In the genomic region with DNA sequence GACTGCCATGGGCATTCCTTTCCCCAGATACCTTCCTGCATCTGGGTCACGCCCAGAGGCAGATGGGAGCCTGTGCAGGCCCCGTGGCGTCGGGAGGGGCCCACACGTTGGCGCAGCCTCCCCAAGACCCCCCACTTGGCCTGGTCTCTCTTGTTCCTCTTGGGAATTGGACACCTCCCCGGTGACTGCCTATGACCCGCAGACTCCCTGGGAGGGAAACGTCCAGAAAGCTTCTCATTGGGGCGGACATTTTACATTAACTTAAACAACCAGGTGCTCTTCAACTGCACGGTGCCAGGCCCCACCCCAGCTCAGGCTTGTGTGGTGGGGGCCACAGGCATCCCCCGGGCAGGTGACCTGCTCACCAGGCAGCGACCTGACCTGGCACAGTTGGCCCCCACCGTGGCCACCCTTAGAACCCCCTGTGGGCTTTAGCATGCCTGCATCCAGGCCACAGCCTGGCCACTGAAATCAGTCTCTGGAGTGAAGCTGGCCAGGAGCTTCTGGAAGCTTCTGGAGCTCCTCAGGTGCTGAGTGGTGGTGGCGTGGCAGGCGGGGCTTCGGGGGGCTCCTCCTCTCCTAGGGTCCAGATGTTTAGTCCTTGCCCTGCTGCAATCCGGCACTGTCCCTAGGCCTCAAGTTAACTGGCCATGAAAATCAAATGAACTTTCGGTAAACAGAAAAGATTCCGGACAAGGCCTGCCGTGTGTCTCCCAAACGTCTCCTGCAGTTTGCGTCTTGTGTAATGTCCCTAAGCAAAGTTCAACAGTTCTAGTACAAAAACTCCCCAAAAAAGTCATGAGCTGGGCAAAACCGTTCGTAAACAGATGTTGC, we compare ENCODE assay signal across 1 cellular context.
TF ChIP-seq lines count a peak whose summit lies in the region.

No MANE protein-coding gene starts in this region.

TF ChIP-seq in HepG2, 621 proteins besides CTCF, POLR2A, EP300 and RAD21 (continued from another document and continues in another):
- no peak for TF ChIP-seq ZNF510 (CRISPR knock-in tag; IDR thresholded peaks at IDR 0.05; ENCODE audit: low read depth)
- TF ChIP-seq, protein P1, sequence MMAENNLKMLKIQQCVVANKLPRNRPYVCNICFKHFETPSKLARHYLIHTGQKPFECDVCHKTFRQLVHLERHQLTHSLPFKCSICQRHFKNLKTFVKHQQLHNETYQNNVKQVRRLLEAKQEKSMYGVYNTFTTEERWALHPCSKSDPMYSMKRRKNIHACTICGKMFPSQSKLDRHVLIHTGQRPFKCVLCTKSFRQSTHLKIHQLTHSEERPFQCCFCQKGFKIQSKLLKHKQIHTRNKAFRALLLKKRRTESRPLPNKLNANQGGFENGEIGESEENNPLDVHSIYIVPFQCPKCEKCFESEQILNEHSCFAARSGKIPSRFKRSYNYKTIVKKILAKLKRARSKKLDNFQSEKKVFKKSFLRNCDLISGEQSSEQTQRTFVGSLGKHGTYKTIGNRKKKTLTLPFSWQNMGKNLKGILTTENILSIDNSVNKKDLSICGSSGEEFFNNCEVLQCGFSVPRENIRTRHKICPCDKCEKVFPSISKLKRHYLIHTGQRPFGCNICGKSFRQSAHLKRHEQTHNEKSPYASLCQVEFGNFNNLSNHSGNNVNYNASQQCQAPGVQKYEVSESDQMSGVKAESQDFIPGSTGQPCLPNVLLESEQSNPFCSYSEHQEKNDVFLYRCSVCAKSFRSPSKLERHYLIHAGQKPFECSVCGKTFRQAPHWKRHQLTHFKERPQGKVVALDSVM (CRISPR knock-in tag; IDR thresholded peaks at IDR 0.05): no peak
- TF ChIP-seq ZNF207 (IDR thresholded peaks at IDR 0.05; ENCODE audit: borderline replicate concordance): no peak
- TF ChIP-seq ZSCAN30 (CRISPR knock-in tag; IDR thresholded peaks at IDR 0.05): no peak
- no peak for TF ChIP-seq ZNF879 (CRISPR knock-in tag; IDR thresholded peaks at IDR 0.05)
- TF ChIP-seq ARID2 (CRISPR knock-in tag; IDR thresholded peaks at IDR 0.05; ENCODE audit: borderline replicate concordance): no peak
- no peak for TF ChIP-seq CERS6 (CRISPR knock-in tag; IDR thresholded peaks at IDR 0.05)
- peak; percentile 93 for TF ChIP-seq ZNF772 (CRISPR knock-in tag; IDR thresholded peaks at IDR 0.05)
- TF ChIP-seq ZNF660 (CRISPR knock-in tag; IDR thresholded peaks at IDR 0.05; ENCODE audit: borderline replicate concordance, low read depth): no peak
- TF ChIP-seq ZNF180 (CRISPR knock-in tag; IDR thresholded peaks at IDR 0.05; ENCODE audit: borderline replicate concordance, low read depth): no peak
- TF ChIP-seq CBX2 (IDR thresholded peaks at IDR 0.05; ENCODE audit: low read depth, low read length): no peak
- no peak for TF ChIP-seq CBX2 (CRISPR knock-in tag; IDR thresholded peaks at IDR 0.05; ENCODE audit: low read depth)
- no peak for TF ChIP-seq ZNF749 (CRISPR knock-in tag; IDR thresholded peaks at IDR 0.05; ENCODE audit: borderline replicate concordance)
- TF ChIP-seq KLF12 (CRISPR knock-in tag; IDR thresholded peaks at IDR 0.05; ENCODE audit: borderline replicate concordance): no peak
- no peak for TF ChIP-seq JUND (CRISPR knock-in tag; IDR thresholded peaks at IDR 0.05)
- no peak; the same call in 1 of the 2 replicates for TF ChIP-seq ZNF709 (CRISPR knock-in tag; IDR thresholded peaks at IDR 0.05)
- TF ChIP-seq, protein P2, sequence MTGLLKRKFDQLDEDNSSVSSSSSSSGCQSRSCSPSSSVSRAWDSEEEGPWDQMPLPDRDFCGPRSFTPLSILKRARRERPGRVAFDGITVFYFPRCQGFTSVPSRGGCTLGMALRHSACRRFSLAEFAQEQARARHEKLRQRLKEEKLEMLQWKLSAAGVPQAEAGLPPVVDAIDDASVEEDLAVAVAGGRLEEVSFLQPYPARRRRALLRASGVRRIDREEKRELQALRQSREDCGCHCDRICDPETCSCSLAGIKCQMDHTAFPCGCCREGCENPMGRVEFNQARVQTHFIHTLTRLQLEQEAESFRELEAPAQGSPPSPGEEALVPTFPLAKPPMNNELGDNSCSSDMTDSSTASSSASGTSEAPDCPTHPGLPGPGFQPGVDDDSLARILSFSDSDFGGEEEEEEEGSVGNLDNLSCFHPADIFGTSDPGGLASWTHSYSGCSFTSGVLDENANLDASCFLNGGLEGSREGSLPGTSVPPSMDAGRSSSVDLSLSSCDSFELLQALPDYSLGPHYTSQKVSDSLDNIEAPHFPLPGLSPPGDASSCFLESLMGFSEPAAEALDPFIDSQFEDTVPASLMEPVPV (CRISPR knock-in tag; IDR thresholded peaks at IDR 0.05): no peak
- TF ChIP-seq ZMYM4 (CRISPR knock-in tag; IDR thresholded peaks at IDR 0.05): no peak; the same call in 1 of the 2 replicates
- TF ChIP-seq ZNF329 (CRISPR knock-in tag; IDR thresholded peaks at IDR 0.05; ENCODE audit: low read depth): peak; percentile 46; the same call in 1 of the 2 replicates
- no peak for TF ChIP-seq MEIS2 (CRISPR knock-in tag; IDR thresholded peaks at IDR 0.05)
- TF ChIP-seq, protein P3, sequence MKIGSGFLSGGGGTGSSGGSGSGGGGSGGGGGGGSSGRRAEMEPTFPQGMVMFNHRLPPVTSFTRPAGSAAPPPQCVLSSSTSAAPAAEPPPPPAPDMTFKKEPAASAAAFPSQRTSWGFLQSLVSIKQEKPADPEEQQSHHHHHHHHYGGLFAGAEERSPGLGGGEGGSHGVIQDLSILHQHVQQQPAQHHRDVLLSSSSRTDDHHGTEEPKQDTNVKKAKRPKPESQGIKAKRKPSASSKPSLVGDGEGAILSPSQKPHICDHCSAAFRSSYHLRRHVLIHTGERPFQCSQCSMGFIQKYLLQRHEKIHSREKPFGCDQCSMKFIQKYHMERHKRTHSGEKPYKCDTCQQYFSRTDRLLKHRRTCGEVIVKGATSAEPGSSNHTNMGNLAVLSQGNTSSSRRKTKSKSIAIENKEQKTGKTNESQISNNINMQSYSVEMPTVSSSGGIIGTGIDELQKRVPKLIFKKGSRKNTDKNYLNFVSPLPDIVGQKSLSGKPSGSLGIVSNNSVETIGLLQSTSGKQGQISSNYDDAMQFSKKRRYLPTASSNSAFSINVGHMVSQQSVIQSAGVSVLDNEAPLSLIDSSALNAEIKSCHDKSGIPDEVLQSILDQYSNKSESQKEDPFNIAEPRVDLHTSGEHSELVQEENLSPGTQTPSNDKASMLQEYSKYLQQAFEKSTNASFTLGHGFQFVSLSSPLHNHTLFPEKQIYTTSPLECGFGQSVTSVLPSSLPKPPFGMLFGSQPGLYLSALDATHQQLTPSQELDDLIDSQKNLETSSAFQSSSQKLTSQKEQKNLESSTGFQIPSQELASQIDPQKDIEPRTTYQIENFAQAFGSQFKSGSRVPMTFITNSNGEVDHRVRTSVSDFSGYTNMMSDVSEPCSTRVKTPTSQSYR (CRISPR knock-in tag; IDR thresholded peaks at IDR 0.05; ENCODE audit: borderline replicate concordance): 0 out of 2 replicates have a peak, but pooled peaks have one; percentile 15
- peak; percentile 66; the same call in 1 of the 2 replicates for TF ChIP-seq SMYD3 (CRISPR knock-in tag; IDR thresholded peaks at IDR 0.05)
- no peak for TF ChIP-seq HOXA9 (CRISPR knock-in tag; IDR thresholded peaks at IDR 0.05; ENCODE audit: borderline replicate concordance)
- TF ChIP-seq HMGA1 (CRISPR knock-in tag; conservative IDR thresholded peaks at IDR 0.05): no peak
- peak; percentile 56; the same call in 1 of the 2 replicates for TF ChIP-seq SP5 (CRISPR knock-in tag; IDR thresholded peaks at IDR 0.05; ENCODE audit: borderline replicate concordance, low read depth)
- no peak; the same call in 1 of the 2 replicates for TF ChIP-seq TSC22D2 (CRISPR knock-in tag; IDR thresholded peaks at IDR 0.05; ENCODE audit: borderline replicate concordance)
- no peak for TF ChIP-seq FOXP1 (IDR thresholded peaks at IDR 0.05)
- peak; percentile 81 for TF ChIP-seq FOXP1 (CRISPR knock-in tag; IDR thresholded peaks at IDR 0.05)
- TF ChIP-seq, protein P4, sequence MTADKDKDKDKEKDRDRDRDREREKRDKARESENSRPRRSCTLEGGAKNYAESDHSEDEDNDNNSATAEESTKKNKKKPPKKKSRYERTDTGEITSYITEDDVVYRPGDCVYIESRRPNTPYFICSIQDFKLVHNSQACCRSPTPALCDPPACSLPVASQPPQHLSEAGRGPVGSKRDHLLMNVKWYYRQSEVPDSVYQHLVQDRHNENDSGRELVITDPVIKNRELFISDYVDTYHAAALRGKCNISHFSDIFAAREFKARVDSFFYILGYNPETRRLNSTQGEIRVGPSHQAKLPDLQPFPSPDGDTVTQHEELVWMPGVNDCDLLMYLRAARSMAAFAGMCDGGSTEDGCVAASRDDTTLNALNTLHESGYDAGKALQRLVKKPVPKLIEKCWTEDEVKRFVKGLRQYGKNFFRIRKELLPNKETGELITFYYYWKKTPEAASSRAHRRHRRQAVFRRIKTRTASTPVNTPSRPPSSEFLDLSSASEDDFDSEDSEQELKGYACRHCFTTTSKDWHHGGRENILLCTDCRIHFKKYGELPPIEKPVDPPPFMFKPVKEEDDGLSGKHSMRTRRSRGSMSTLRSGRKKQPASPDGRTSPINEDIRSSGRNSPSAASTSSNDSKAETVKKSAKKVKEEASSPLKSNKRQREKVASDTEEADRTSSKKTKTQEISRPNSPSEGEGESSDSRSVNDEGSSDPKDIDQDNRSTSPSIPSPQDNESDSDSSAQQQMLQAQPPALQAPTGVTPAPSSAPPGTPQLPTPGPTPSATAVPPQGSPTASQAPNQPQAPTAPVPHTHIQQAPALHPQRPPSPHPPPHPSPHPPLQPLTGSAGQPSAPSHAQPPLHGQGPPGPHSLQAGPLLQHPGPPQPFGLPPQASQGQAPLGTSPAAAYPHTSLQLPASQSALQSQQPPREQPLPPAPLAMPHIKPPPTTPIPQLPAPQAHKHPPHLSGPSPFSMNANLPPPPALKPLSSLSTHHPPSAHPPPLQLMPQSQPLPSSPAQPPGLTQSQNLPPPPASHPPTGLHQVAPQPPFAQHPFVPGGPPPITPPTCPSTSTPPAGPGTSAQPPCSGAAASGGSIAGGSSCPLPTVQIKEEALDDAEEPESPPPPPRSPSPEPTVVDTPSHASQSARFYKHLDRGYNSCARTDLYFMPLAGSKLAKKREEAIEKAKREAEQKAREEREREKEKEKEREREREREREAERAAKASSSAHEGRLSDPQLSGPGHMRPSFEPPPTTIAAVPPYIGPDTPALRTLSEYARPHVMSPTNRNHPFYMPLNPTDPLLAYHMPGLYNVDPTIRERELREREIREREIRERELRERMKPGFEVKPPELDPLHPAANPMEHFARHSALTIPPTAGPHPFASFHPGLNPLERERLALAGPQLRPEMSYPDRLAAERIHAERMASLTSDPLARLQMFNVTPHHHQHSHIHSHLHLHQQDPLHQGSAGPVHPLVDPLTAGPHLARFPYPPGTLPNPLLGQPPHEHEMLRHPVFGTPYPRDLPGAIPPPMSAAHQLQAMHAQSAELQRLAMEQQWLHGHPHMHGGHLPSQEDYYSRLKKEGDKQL (CRISPR knock-in tag; IDR thresholded peaks at IDR 0.05; ENCODE audit: low read depth): peak; percentile 68; the same call in 1 of the 2 replicates
- TF ChIP-seq ZBTB33 (CRISPR knock-in tag; IDR thresholded peaks at IDR 0.05): no peak
- TF ChIP-seq GPBP1L1 (CRISPR knock-in tag; IDR thresholded peaks at IDR 0.05): no peak
- TF ChIP-seq, protein P5, sequence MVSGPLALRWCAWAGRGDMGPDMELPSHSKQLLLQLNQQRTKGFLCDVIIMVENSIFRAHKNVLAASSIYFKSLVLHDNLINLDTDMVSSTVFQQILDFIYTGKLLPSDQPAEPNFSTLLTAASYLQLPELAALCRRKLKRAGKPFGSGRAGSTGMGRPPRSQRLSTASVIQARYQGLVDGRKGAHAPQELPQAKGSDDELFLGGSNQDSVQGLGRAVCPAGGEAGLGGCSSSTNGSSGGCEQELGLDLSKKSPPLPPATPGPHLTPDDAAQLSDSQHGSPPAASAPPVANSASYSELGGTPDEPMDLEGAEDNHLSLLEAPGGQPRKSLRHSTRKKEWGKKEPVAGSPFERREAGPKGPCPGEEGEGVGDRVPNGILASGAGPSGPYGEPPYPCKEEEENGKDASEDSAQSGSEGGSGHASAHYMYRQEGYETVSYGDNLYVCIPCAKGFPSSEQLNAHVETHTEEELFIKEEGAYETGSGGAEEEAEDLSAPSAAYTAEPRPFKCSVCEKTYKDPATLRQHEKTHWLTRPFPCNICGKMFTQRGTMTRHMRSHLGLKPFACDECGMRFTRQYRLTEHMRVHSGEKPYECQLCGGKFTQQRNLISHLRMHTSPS (CRISPR knock-in tag; IDR thresholded peaks at IDR 0.05; ENCODE audit: low read depth): no peak
- no peak for TF ChIP-seq ZNF672 (CRISPR knock-in tag; IDR thresholded peaks at IDR 0.05)
- TF ChIP-seq POLR2AphosphoS2 (IDR thresholded peaks at IDR 0.05; ENCODE audit: low read depth, low read length): no peak
- TF ChIP-seq ZNF10 (CRISPR knock-in tag; IDR thresholded peaks at IDR 0.05; ENCODE audit: borderline replicate concordance, low read depth): no peak
- TF ChIP-seq ZNF292 (CRISPR knock-in tag; IDR thresholded peaks at IDR 0.05; ENCODE audit: borderline replicate concordance, low read depth): no peak
